19 cellular contexts compared by ENCODE assay signal in genomic region chr4:185576314-185576713, GRCh38. TPM values are rescaled to one million over a fixed set of nuclear protein-coding genes. Genes with fewer than 3 reads are reported as not detected.
A peak's percentile ranks its signal among the peaks of the same experiment; 100 is the strongest.
DNase-seq lines count a peak whose midpoint lies in the region; ATAC-seq and TF ChIP-seq lines count a peak whose summit lies in the region.
"Had no signal": no experiment of that assay in that cellular context is flagged by ENCODE, and none has a peak within 500 bp of the region (broad histone marks: within the 10 kb centered on the region; RNA-seq: fewer than 3 reads in every experiment).

No MANE protein-coding gene starts in this region.

- no peak for ATAC-seq in left lung
- ATAC-seq in GM19328 (IDR thresholded peaks at IDR 0.05; ENCODE audit: unreplicated experiment) = no peak
- ATAC-seq: stimulated activated naive B cell treated with anti-CD40 and anti-IgM and Interleukin-4, amounts not matched to agents 10 μg/mL and 1 μg/mL and 100 μg/mL, for 72 hours; T-helper 17 cell had no signal

- H3K4me3 ChIP-seq in right atrium auricular region = no peak overlapping the region
- H3K4me3 ChIP-seq in left lung = no peak overlapping the region
- no peak overlapping the region for H3K4me3 ChIP-seq in sigmoid colon
- H3K4me3 ChIP-seq in WERI-Rb-1 (ENCODE audit: low read depth, low read length) = no peak overlapping the region

- H3K4me1 Mint-ChIP-seq in HFFc6 (ENCODE audit: low read depth) = peaks cover 12% of the 10 kb centered on the region
- H3K4me1 Mint-ChIP-seq: stimulated activated naive B cell treated with anti-CD40 and anti-IgM and Interleukin-4, amounts not matched to agents 10 μg/mL and 1 μg/mL and 100 μg/mL, for 72 hours had no signal

- TF ChIP-seq CTCF in right atrium auricular region (IDR thresholded peaks at IDR 0.05) (no peak), left lung (IDR thresholded peaks at IDR 0.05) (no peak), sigmoid colon (IDR thresholded peaks at IDR 0.05) (no peak), WERI-Rb-1 (IDR thresholded peaks at IDR 0.05; ENCODE audit: low read depth, low read length) (no peak), HFFc6 (IDR thresholded peaks at IDR 0.05) (no peak)

- intact Hi-C loops in cardiac septum (cut with DNase I) = no loop called here
- intact Hi-C loops in left lung (cut with DNase I) = no loop called here
- intact Hi-C loops in sigmoid colon (cut with DNase I) = no loop called here

- no peak for TF ChIP-seq EP300 in sigmoid colon (IDR thresholded peaks at IDR 0.05)

- H3K4me1 ChIP-seq in right atrium auricular region (peaks cover 0 to 24% of the 10 kb centered on the region in 2 donors), left lung (no peaks in the 10 kb centered on the region), sigmoid colon (peaks cover 0 to 19% (median 9%) of the 10 kb centered on the region in 4 donors)

- H3K36me3 ChIP-seq in right atrium auricular region (no peaks in the 10 kb centered on the region), left lung (no peaks in the 10 kb centered on the region), sigmoid colon (no peaks in the 10 kb centered on the region), WERI-Rb-1 (no peaks in the 10 kb centered on the region)

- 67 to 68% methylated on average over 3 of the region's 3 CpGs for WGBS in sigmoid colon, 2 donors

- no peak overlapping the region for H3K4me3 Mint-ChIP-seq in HFFc6
- H3K4me3 Mint-ChIP-seq: mesothelial cell of epicardium; stimulated activated naive B cell treated with anti-CD40 and anti-IgM and Interleukin-4, amounts not matched to agents 10 μg/mL and 1 μg/mL and 100 μg/mL, for 72 hours; T-helper 17 cell had no signal

- no peaks in the 10 kb centered on the region for H3K9me3 ChIP-seq in right atrium auricular region
- no peaks in the 10 kb centered on the region for H3K9me3 ChIP-seq in left lung
- H3K9me3 ChIP-seq in sigmoid colon = no peaks in the 10 kb centered on the region
- no peaks in the 10 kb centered on the region for H3K9me3 ChIP-seq in WERI-Rb-1 (ENCODE audit: severe bottlenecking)

- H3K27me3 ChIP-seq in right atrium auricular region (no peaks in the 10 kb centered on the region), left lung (no peaks in the 10 kb centered on the region), sigmoid colon (no peaks in the 10 kb centered on the region), WERI-Rb-1 (ENCODE audit: insufficient read depth, low read depth, severe bottlenecking) (no peaks in the 10 kb centered on the region)

- H3K27me3 Mint-ChIP-seq in HFFc6 (ENCODE audit: insufficient read depth) = peaks cover 5% of the 10 kb centered on the region

- H3K36me3 Mint-ChIP-seq in HFFc6 (ENCODE audit: low read depth) = no peaks in the 10 kb centered on the region
- H3K36me3 Mint-ChIP-seq: mesothelial cell of epicardium; stimulated activated naive B cell treated with anti-CD40 and anti-IgM and Interleukin-4, amounts not matched to agents 10 μg/mL and 1 μg/mL and 100 μg/mL, for 72 hours had no signal

- no peak overlapping the region for H3K27ac Mint-ChIP-seq in HFFc6
- H3K27ac Mint-ChIP-seq: stimulated activated naive B cell treated with anti-CD40 and anti-IgM and Interleukin-4, amounts not matched to agents 10 μg/mL and 1 μg/mL and 100 μg/mL, for 72 hours had no signal

- no peaks in the 10 kb centered on the region for H3K9me3 Mint-ChIP-seq in HFFc6
- H3K9me3 Mint-ChIP-seq: stimulated activated naive B cell treated with anti-CD40 and anti-IgM and Interleukin-4, amounts not matched to agents 10 μg/mL and 1 μg/mL and 100 μg/mL, for 72 hours had no signal

- DNase-seq in right atrium auricular region (ENCODE audit: low spot score) (no peak), cardiac septum (ENCODE audit: low spot score) (no peak), left lung (no peak), sigmoid colon (no peak), A172 (ENCODE audit: low spot score) (no peak), WERI-Rb-1 (no peak), HFFc6 (no peak)
- DNase-seq: activated CD4-positive, alpha-beta T cell treated with anti-CD3 and anti-CD28 coated beads, Interleukin-2, amount 50 U/mL, for 48 hours; activated naive CD4-positive, alpha-beta T cell; activated T-cell treated with anti-CD3 and anti-CD28 coated beads, Interleukin-2, amount 50 U/mL, for 1 hour; C1 segment of cervical spinal cord; NCI-H146; NCI-H2171; NCI-H69; SIG-M5; stimulated activated naive B cell treated with anti-CD40 and anti-IgM and Interleukin-4, amounts not matched to agents 10 μg/mL and 1 μg/mL and 100 μg/mL, for 72 hours; T-helper 17 cell had no signal

- H3K27ac ChIP-seq in right atrium auricular region (peak overlapping the region; percentile 59 to 79), left lung (peak overlapping the region; percentile 37 to 74), sigmoid colon (peak overlapping the region; percentile 2 to 70 (median 58)), WERI-Rb-1 (no peak overlapping the region)

- no peak for TF ChIP-seq POLR2A in sigmoid colon (IDR thresholded peaks at IDR 0.05)

RNA-seq across cellular contexts. Expression of gene PDLIM3, which starts 41.0 kb away (rescaled TPM):
- 100 to 1,000 TPM; 476 to 783 TPM for total RNA-seq in right atrium auricular region
- 265 TPM for total RNA-seq in cardiac septum
- total RNA-seq in left lung = 10 to 100 TPM; 33.6 to 43.1 TPM
- total RNA-seq in sigmoid colon = 100 to 1,000 TPM; 568 to 907 (median 820) TPM
- polyA plus RNA-seq in sigmoid colon = 10 to 100 TPM in 2 of 3 donors, 1 to 10 TPM in 1; 7.9 to 24.5 (median 17.4) TPM
- 6.0 and 10.3 TPM in 2 replicates for total RNA-seq in A172 (2014; rRNA removed; shearing (Covaris generic))
- total RNA-seq in HFFc6 (2021; fragmentation: NEBNext Ultra II Directional; extraction: Animal tissue kit (Norgen Biotek cat#: 25700)) = not detected
- total RNA-seq: T-helper 17 cell had no signal
